In the genomic region with DNA sequence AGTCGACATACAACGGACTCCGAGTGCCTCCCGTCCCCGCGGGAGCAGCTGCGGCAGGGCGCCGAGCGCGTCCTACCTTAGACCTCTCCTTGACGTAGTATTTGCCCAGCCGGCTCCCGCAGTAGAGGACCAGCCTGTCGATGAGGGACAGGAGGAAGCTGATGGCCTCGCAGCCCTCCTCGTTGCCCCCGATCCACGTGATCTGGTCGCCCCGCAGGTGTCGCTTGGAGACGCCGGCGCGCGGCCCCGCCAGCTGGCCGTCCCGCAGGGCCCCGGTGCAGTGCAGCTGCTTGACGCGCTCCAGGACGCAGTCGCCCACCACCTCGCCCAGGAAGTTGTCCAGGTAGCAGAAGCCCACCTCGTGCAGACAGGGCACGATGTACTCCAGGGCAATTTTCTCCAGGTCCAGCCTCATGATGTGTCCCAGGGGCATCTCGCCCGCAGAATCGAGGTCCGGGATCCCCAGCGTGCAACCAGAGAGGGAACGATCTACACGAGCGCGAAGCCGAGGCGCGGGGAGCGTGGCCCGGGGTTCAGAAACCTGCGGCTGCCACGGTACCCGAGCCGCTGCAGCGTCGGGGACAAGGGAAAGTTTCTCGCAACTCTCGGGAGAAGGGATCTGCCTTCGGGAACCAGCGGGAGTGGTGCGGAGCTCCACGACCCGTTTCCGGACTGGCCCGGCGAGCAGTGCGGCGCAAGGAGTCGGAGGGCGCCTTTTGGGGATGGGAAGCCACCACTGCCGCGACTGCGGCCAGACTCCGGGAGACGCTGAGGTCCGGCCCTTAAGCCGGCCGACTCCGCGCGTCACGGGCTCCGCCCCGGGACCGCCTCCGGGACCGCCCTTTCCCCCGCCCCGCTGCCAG, we compare ENCODE assay signal across 8 cellular contexts. TPM values are rescaled to one million over a fixed set of nuclear protein-coding genes. Genes with fewer than 3 reads are reported as not detected.
DNase-seq lines count a peak whose midpoint lies in the region; ATAC-seq and TF ChIP-seq lines count a peak whose summit lies in the region.

TSS of gene EGLN3 (minus strand) at position 755 of the 863 bp plus-strand sequence. CDS start at position 433, 322 bp downstream.

- H3K9me3 ChIP-seq in HUES6 (ENCODE audit: control insufficient read depth, insufficient read depth, low read depth, low read length) (no peaks in the 10 kb centered on the region), cardiac muscle cell (ENCODE audit: low read depth) (no peaks in the 10 kb centered on the region), osteoblast (ENCODE audit: low read depth, low read length) (no peaks in the 10 kb centered on the region)

- H3K4me2 ChIP-seq in osteoblast (ENCODE audit: insufficient read depth, low read length), result peak within 1 kb of the TSS; percentile 80

- H3K79me2 ChIP-seq in osteoblast (ENCODE audit: insufficient read depth, low read length), result no peaks in the 10 kb centered on the region

- H3K4me1 ChIP-seq in HUES6 (ENCODE audit: control insufficient read depth, insufficient read depth, low read length), result peaks cover 29% of the 10 kb centered on the region
- H3K4me1 ChIP-seq in cardiac muscle cell (ENCODE audit: low read depth), result peaks cover 11% of the 10 kb centered on the region
- H3K4me1 ChIP-seq in osteoblast (ENCODE audit: insufficient read depth, low read length), result no peaks in the 10 kb centered on the region

- H3K27me3 ChIP-seq in HUES6 (ENCODE audit: control insufficient read depth, insufficient read depth, low read length) (peaks cover 17% of the 10 kb centered on the region), cardiac muscle cell (no peaks in the 10 kb centered on the region), osteoblast (ENCODE audit: insufficient read depth, low read length) (peaks cover 23% of the 10 kb centered on the region)

- H3K27ac ChIP-seq in HUES6 (ENCODE audit: low read depth, low read length) (peak within 1 kb of the TSS; percentile 88), cardiac muscle cell (peak within 1 kb of the TSS; percentile 29), osteoblast (ENCODE audit: low read depth, low read length) (no peak within 1 kb of the TSS)

- ATAC-seq in GM21390 (IDR thresholded peaks at IDR 0.05; ENCODE audit: unreplicated experiment), result peak; percentile 86

- H3K36me3 ChIP-seq in HUES6 (ENCODE audit: control insufficient read depth, insufficient read depth, low read length) (peaks cover 3% of the 10 kb centered on the region; the same call in 1 of the 2 replicates), cardiac muscle cell (no peaks in the 10 kb centered on the region), osteoblast (ENCODE audit: insufficient read depth, low read length) (no peaks in the 10 kb centered on the region)

- H2AFZ ChIP-seq in osteoblast (ENCODE audit: low read length), result peak within 1 kb of the TSS; percentile 83

- peak within 1 kb of the TSS; percentile 84 for H3K4me3 ChIP-seq in HUES6 (ENCODE audit: low read depth, low read length)
- peak within 1 kb of the TSS; percentile 50 for H3K4me3 ChIP-seq in cardiac muscle cell
- H3K4me3 ChIP-seq in osteoblast (ENCODE audit: insufficient read depth, low read length), result peak within 1 kb of the TSS; percentile 70

- no peak for TF ChIP-seq CTCF in cardiac muscle cell (IDR thresholded peaks at IDR 0.05; ENCODE audit: low read depth, low read length)
- no peak for TF ChIP-seq CTCF in osteoblast (IDR thresholded peaks at IDR 0.05; ENCODE audit: extremely low read depth, low read depth, low read length)

- DNase-seq in DMS53 (lab: John Stamatoyannopoulos, UW) (peak; percentile 92), SHP77 treated with DMSO at 0.1 percent for 48 hours (lab: John Stamatoyannopoulos, UW) (peak; percentile 79), cardiac muscle cell (ENCODE audit: low read depth in 1 of 2, low spot score in 1 of 2) (peak; percentile 85 to 95), osteoblast (ENCODE audit: insufficient read length, low spot score, missing footprints) (peak; percentile 89), ureter (ENCODE audit: low spot score) (peak; percentile 94)
- DNase-seq in activated naive CD8-positive, alpha-beta T cell treated with anti-CD3 and anti-CD28 coated beads, Interleukin-2, amount 50 U/mL, for 16 hours (ENCODE audit: low read depth, low spot score), result peak; percentile 0

- peak within 1 kb of the TSS; percentile 83 for H3K9ac ChIP-seq in HUES6 (ENCODE audit: low read length)

- H4K20me1 ChIP-seq in osteoblast (ENCODE audit: insufficient read depth, low read length), result no peaks in the 10 kb centered on the region

RNA-seq across cellular contexts. Expression of gene EGLN3, which starts in this region (rescaled TPM):
- 26.6 and 30.3 TPM in 2 replicates for total RNA-seq in cardiac muscle cell
- 33.1 and 38.3 TPM in 2 replicates for polyA plus RNA-seq in cardiac muscle cell
- under 0.01 and 0.29 TPM in 2 replicates for total RNA-seq in osteoblast
- total RNA-seq in ureter, result 59.5 TPM

Comparison
In these comparisons a context has a peak if more than half of its experiments do, and no peak if none do; other contexts are left out.
1. RNA of gene EGLN3 (total RNA-seq): 59.5 TPM in ureter (single experiment) and 26.6 to 30.3 TPM in cardiac muscle cell; under 0.01 to 0.29 TPM in osteoblast; every median in the first group is over 10 times any median in the second.
2. Peak in DNase-seq, H3K4me3 ChIP-seq and H3K4me2 ChIP-seq in osteoblast; RNA of the gene not detected or under 1 TPM.
3. DNase-seq: peak in every context shown above with its lines; median percentile 94 in ureter; 92 in DMS53; 90 in cardiac muscle cell; 89 in osteoblast; 79 in SHP77 treated with DMSO at 0.1 percent for 48 hours; 0 in activated naive CD8-positive, alpha-beta T cell treated with anti-CD3 and anti-CD28 coated beads, Interleukin-2, amount 50 U/mL, for 16 hours.
4. Peak in every context shown above with its lines, with median percentiles within 50 percentile points of each other: H3K4me3 ChIP-seq.